In genomic region chr5:134527961-134528424, GRCh38 we compare ENCODE assay signal across 1 cellular context.
TF ChIP-seq lines count a peak whose summit lies in the region.

No MANE protein-coding gene starts in this region.

TF ChIP-seq in endothelial cell of umbilical vein, 7 proteins besides CTCF, POLR2A, EP300 and RAD21 (continued from another document):
- no peak for TF ChIP-seq POLR2AphosphoS5 (IDR thresholded peaks at IDR 0.05; ENCODE audit: insufficient read depth, low read depth, low read length)
- TF ChIP-seq MAX (IDR thresholded peaks at IDR 0.05; ENCODE audit: insufficient read depth, insufficient read length), result no peak
